Comparison of ENCODE assay signal across 13 cellular contexts in the genomic region with DNA sequence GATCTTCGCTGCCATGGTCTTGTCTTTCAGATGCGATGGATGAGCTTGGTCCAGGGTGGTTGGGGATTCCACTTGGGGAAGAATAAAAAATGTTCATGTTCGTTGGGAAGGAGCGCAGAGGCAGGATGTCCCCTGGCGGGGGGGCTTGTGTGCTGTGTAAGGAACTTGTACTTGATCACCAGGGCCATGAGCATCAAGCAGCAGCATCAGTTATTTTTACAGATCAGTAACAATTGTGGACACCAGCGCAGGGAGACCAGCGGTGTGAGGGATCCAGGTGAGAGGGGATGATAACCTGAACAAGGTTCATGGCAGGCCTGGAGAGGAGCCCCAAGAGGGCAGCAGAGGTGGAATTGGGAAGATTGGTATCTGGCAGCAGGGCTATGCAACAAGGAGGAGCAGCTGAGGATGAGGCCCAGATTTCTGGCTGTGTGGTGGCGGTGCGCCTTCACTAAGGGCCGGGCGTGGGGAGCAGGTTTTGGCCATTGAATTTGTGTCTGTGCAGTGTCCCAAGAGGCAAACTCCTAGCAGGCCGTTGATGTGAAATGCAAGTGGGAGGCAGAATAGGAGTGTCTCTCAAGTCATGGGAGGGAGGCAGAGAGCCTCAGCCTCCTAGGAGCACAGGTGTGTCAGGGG. TPM values are rescaled to one million over a fixed set of nuclear protein-coding genes. Genes with fewer than 3 reads are reported as not detected.
A peak's percentile ranks its signal among the peaks of the same experiment; 100 is the strongest.
DNase-seq lines count a peak whose midpoint lies in the region; ATAC-seq and TF ChIP-seq lines count a peak whose summit lies in the region.
"Had no signal": no experiment of that assay in that cellular context is flagged by ENCODE, and none has a peak within 500 bp of the region (broad histone marks: within the 10 kb centered on the region; RNA-seq: fewer than 3 reads in every experiment).

No MANE protein-coding gene starts in this region.

- no peaks in the 10 kb centered on the region for H3K27me3 ChIP-seq in RWPE2 (ENCODE audit: insufficient read depth, poor library complexity, severe bottlenecking)
- no peaks in the 10 kb centered on the region for H3K27me3 ChIP-seq in hepatocyte
- H3K27me3 ChIP-seq: esophagus squamous epithelium, pancreas had no signal

- H3K4me1 Mint-ChIP-seq in stimulated activated effector memory CD8-positive, alpha-beta T cell treated with anti-CD3 and anti-CD28 coated beads, Interleukin-12 subunit alpha, Interleukin-12 subunit beta, amount 100 ng/mL, for 72 hours = peaks cover 50% of the 10 kb centered on the region

- peaks cover 4% of the 10 kb centered on the region; the same call in 1 of the 2 replicates for H3K36me3 ChIP-seq in RWPE2 (ENCODE audit: low read depth)
- peaks cover 3% of the 10 kb centered on the region for H3K36me3 ChIP-seq in hepatocyte (replicated peaks; ENCODE audit: insufficient read depth, low read depth)

- no peak overlapping the region for H3K27ac ChIP-seq in RWPE2 (ENCODE audit: poor library complexity, severe bottlenecking)
- H3K27ac ChIP-seq in hepatocyte = peak overlapping the region; percentile 81
- H3K27ac ChIP-seq: esophagus squamous epithelium, lower lobe of right lung had no signal

- 91% methylated on average over 12 of the region's 12 CpGs for WGBS in hepatocyte (ENCODE audit: low lambda C conversion rate, missing lambda C conversion rate)

- ATAC-seq in activated naive CD4-positive, alpha-beta T cell treated with anti-CD3 and anti-CD28 coated beads, Interleukin-2, amount 50 U/mL, for 72 hours = no peak
- ATAC-seq in RWPE2 (ENCODE audit: low read depth) (no peak), GM18498 (IDR thresholded peaks at IDR 0.05; ENCODE audit: unreplicated experiment) (no peak), HG03432 (IDR thresholded peaks at IDR 0.05; ENCODE audit: unreplicated experiment) (no peak)
- no peak for ATAC-seq in stimulated activated effector memory CD8-positive, alpha-beta T cell treated with anti-CD3 and anti-CD28 coated beads, Interleukin-12 subunit alpha, Interleukin-12 subunit beta, amount 100 ng/mL, for 72 hours
- ATAC-seq: activated CD4-positive, alpha-beta T cell treated with anti-CD3 and anti-CD28 coated beads for 36 hours had no signal

- peak overlapping the region; percentile 1 to 46 for H3K27ac Mint-ChIP-seq in activated naive CD4-positive, alpha-beta T cell treated with anti-CD3 and anti-CD28 coated beads, Interleukin-2, amount 50 U/mL, for 72 hours
- H3K27ac Mint-ChIP-seq in stimulated activated effector memory CD8-positive, alpha-beta T cell treated with anti-CD3 and anti-CD28 coated beads, Interleukin-12 subunit alpha, Interleukin-12 subunit beta, amount 100 ng/mL, for 72 hours = peak overlapping the region; percentile 75

- H4K20me1 ChIP-seq in hepatocyte (ENCODE audit: insufficient read depth, poor library complexity, severe bottlenecking) = peaks cover 63% of the 10 kb centered on the region

- H3K4me1 ChIP-seq in RWPE2 (ENCODE audit: insufficient read depth, poor library complexity, severe bottlenecking) = peaks cover 3% of the 10 kb centered on the region
- peaks cover 62% of the 10 kb centered on the region for H3K4me1 ChIP-seq in hepatocyte (ENCODE audit: insufficient read depth)

- H3K4me3 ChIP-seq in RWPE2 (ENCODE audit: severe bottlenecking) (no peak overlapping the region), hepatocyte (no peak overlapping the region)
- H3K4me3 ChIP-seq: esophagus squamous epithelium, lower lobe of right lung had no signal

- H3K9me3 ChIP-seq in RWPE2 (ENCODE audit: severe bottlenecking) (no peaks in the 10 kb centered on the region), hepatocyte (ENCODE audit: low read depth) (no peaks in the 10 kb centered on the region)
- H3K9me3 ChIP-seq: esophagus squamous epithelium, lower lobe of right lung, pancreas had no signal

- DNase-seq in activated naive CD4-positive, alpha-beta T cell treated with anti-CD3 and anti-CD28 coated beads, Interleukin-2, amount 50 U/mL, for 72 hours (ENCODE audit: low spot score in 2 of 2) = no peak
- DNase-seq in activated naive CD4-positive, alpha-beta T cell treated with anti-CD3 and anti-CD28 coated beads, Interleukin-2, amount 50 U/mL, for 16 hours = no peak
- DNase-seq in RWPE2 (ENCODE audit: low spot score) (no peak), hepatocyte (ENCODE audit: low spot score) (no peak), NCI-H1417 treated with DMSO at 0.1 percent for 48 hours (lab: John Stamatoyannopoulos, UW) (no peak)
- no peak for DNase-seq in stimulated activated effector memory CD8-positive, alpha-beta T cell treated with anti-CD3 and anti-CD28 coated beads, Interleukin-12 subunit alpha, Interleukin-12 subunit beta, amount 100 ng/mL, for 72 hours (ENCODE audit: low spot score in 2 of 2)
- DNase-seq: activated CD4-positive, alpha-beta T cell treated with anti-CD3 and anti-CD28 coated beads for 36 hours; esophagus squamous epithelium; stimulated activated CD4-positive, alpha-beta T cell treated with anti-CD3 and anti-CD28 coated beads, Interleukin-2, amount 100 ng/mL, for 24 hours had no signal

- TF ChIP-seq CTCF in RWPE2 (IDR thresholded peaks at IDR 0.05; ENCODE audit: poor library complexity, severe bottlenecking) (peak; percentile 12), hepatocyte (IDR thresholded peaks at IDR 0.05; ENCODE audit: poor library complexity) (no peak)

- peaks cover 6 to 11% of the 10 kb centered on the region in 2 donors for H3K36me3 Mint-ChIP-seq in activated naive CD4-positive, alpha-beta T cell treated with anti-CD3 and anti-CD28 coated beads, Interleukin-2, amount 50 U/mL, for 72 hours
- H3K36me3 Mint-ChIP-seq in stimulated activated effector memory CD8-positive, alpha-beta T cell treated with anti-CD3 and anti-CD28 coated beads, Interleukin-12 subunit alpha, Interleukin-12 subunit beta, amount 100 ng/mL, for 72 hours = peaks cover 41% of the 10 kb centered on the region

- no peak overlapping the region for H2AFZ ChIP-seq in hepatocyte

- peak overlapping the region; percentile 98 for H3K4me2 ChIP-seq in hepatocyte

- no peaks in the 10 kb centered on the region for H3K9me3 Mint-ChIP-seq in activated naive CD4-positive, alpha-beta T cell treated with anti-CD3 and anti-CD28 coated beads, Interleukin-2, amount 50 U/mL, for 72 hours
- no peaks in the 10 kb centered on the region for H3K9me3 Mint-ChIP-seq in stimulated activated effector memory CD8-positive, alpha-beta T cell treated with anti-CD3 and anti-CD28 coated beads, Interleukin-12 subunit alpha, Interleukin-12 subunit beta, amount 100 ng/mL, for 72 hours

- peaks cover 73% of the 10 kb centered on the region for H3K79me2 ChIP-seq in hepatocyte

- H3K4me3 Mint-ChIP-seq in stimulated activated effector memory CD8-positive, alpha-beta T cell treated with anti-CD3 and anti-CD28 coated beads, Interleukin-12 subunit alpha, Interleukin-12 subunit beta, amount 100 ng/mL, for 72 hours = peak overlapping the region; percentile 74
- H3K4me3 Mint-ChIP-seq: activated CD4-positive, alpha-beta T cell treated with anti-CD3 and anti-CD28 coated beads for 36 hours had no signal

- no peaks in the 10 kb centered on the region for H3K9me2 ChIP-seq in hepatocyte (replicated peaks; ENCODE audit: insufficient read depth)

RNA-seq across cellular contexts. Expression of gene CNNM3, which starts 3.9 kb away (rescaled TPM):
- total RNA-seq in activated naive CD4-positive, alpha-beta T cell treated with anti-CD3 and anti-CD28 coated beads, Interleukin-2, amount 50 U/mL, for 72 hours = 10 to 100 TPM; 15.0 to 18.8 TPM
- 17.0 and 17.1 TPM in 2 replicates for total RNA-seq in hepatocyte
- polyA plus RNA-seq in hepatocyte = 23.7 and 25.8 TPM in 2 replicates

RNA-seq across cellular contexts. Expression of gene ANKRD23, which starts 23.8 kb away (rescaled TPM):
- 1 to 10 TPM; 3.7 to 6.8 TPM for total RNA-seq in activated naive CD4-positive, alpha-beta T cell treated with anti-CD3 and anti-CD28 coated beads, Interleukin-2, amount 50 U/mL, for 72 hours
- 1.8 and 2.0 TPM in 2 replicates for total RNA-seq in hepatocyte
- 4.4 and 4.7 TPM in 2 replicates for polyA plus RNA-seq in hepatocyte

RNA-seq across cellular contexts. Expression of gene ANKRD39, which starts 37.8 kb away (rescaled TPM):
- total RNA-seq in activated naive CD4-positive, alpha-beta T cell treated with anti-CD3 and anti-CD28 coated beads, Interleukin-2, amount 50 U/mL, for 72 hours = 10 to 100 TPM; 23.8 to 39.2 TPM
- total RNA-seq in hepatocyte = 9.0 and 13.6 TPM in 2 replicates
- 25.6 and 34.9 TPM in 2 replicates for polyA plus RNA-seq in hepatocyte

RNA-seq across cellular contexts. Expression of gene SEMA4C, which starts 49.9 kb away (rescaled TPM):
- total RNA-seq in activated naive CD4-positive, alpha-beta T cell treated with anti-CD3 and anti-CD28 coated beads, Interleukin-2, amount 50 U/mL, for 72 hours = 10 to 100 TPM in 1 of 2 donors, 1 to 10 TPM in 1; 6.8 to 10.8 TPM
- 30.2 and 37.5 TPM in 2 replicates for total RNA-seq in hepatocyte
- 28.6 and 33.4 TPM in 2 replicates for polyA plus RNA-seq in hepatocyte

RNA-seq across cellular contexts. Expression of gene CNNM4, which starts 59.3 kb away (rescaled TPM):
- 1 to 10 TPM; 8.7 to 8.9 TPM for total RNA-seq in activated naive CD4-positive, alpha-beta T cell treated with anti-CD3 and anti-CD28 coated beads, Interleukin-2, amount 50 U/mL, for 72 hours
- 10.8 and 11.0 TPM in 2 replicates for total RNA-seq in hepatocyte
- 8.8 and 11.3 TPM in 2 replicates for polyA plus RNA-seq in hepatocyte
